Comparison of ENCODE assay signal across 1 cellular context in genomic region chr1:10724052-10724494, GRCh38.
TF ChIP-seq lines count a peak whose summit lies in the region.

No MANE protein-coding gene starts in this region.

TF ChIP-seq in H1, 55 proteins besides CTCF, POLR2A, EP300 and RAD21 (continued from another document):
- TF ChIP-seq, protein P1, sequence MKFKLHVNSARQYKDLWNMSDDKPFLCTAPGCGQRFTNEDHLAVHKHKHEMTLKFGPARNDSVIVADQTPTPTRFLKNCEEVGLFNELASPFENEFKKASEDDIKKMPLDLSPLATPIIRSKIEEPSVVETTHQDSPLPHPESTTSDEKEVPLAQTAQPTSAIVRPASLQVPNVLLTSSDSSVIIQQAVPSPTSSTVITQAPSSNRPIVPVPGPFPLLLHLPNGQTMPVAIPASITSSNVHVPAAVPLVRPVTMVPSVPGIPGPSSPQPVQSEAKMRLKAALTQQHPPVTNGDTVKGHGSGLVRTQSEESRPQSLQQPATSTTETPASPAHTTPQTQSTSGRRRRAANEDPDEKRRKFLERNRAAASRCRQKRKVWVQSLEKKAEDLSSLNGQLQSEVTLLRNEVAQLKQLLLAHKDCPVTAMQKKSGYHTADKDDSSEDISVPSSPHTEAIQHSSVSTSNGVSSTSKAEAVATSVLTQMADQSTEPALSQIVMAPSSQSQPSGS (IDR thresholded peaks at IDR 0.05; ENCODE audit: low read length), result no peak
- TF ChIP-seq TEAD4 (IDR thresholded peaks at IDR 0.05; ENCODE audit: low read depth, low read length), result no peak
- TF ChIP-seq BACH1 (IDR thresholded peaks at IDR 0.05; ENCODE audit: low read length), result no peak
